ENCODE assay signal across 14 cellular contexts in genomic region chr1:209689484-209689883, GRCh38. TPM values are rescaled to one million over a fixed set of nuclear protein-coding genes. Genes with fewer than 3 reads are reported as not detected.
A peak's percentile ranks its signal among the peaks of the same experiment; 100 is the strongest.
DNase-seq lines count a peak whose midpoint lies in the region; ATAC-seq and TF ChIP-seq lines count a peak whose summit lies in the region.
"Had no signal": no experiment of that assay in that cellular context is flagged by ENCODE, and none has a peak within 500 bp of the region (broad histone marks: within the 10 kb centered on the region; RNA-seq: fewer than 3 reads in every experiment).

No MANE protein-coding gene starts in this region.

- peak overlapping the region; percentile 54 to 97 (median 94); a peak in 19 of 22 replicates for H3K4me2 ChIP-seq in BLaER1 treated with 17β-estradiol and CSF1 and Interleukin-3, amounts not matched to agents 10 nM and 100 nM

- H3K4me1 ChIP-seq in BLaER1 treated with 17β-estradiol and CSF1 and Interleukin-3, amounts not matched to agents 10 nM and 100 nM: peaks cover 71 to 92% (median 87%) of the 10 kb centered on the region in 10 experiments

- H3K9me3 ChIP-seq in BLaER1 treated with 17β-estradiol and CSF1 and Interleukin-3, amounts not matched to agents 10 nM and 100 nM (replicated peaks in 1 of 11): peaks cover 0 to 7% (median 0%) of the 10 kb centered on the region in 11 experiments; a peak in 1 of 22 replicates

- DNase-seq in H4 (ENCODE audit: low spot score) (peak; percentile 26), left colon (peak in 1 of 2 donors; percentile 23), NCI-H345 (lab: John Stamatoyannopoulos, UW) (no peak), medulla oblongata (ENCODE audit: extremely low spot score) (no peak)
- DNase-seq: activated CD8-positive, alpha-beta memory T cell treated with anti-CD3 and anti-CD28 coated beads for 24 hours; activated gamma-delta T cell; CD4-positive, alpha-beta T cell; hippocampal formation; NCI-H2081; stimulated activated CD4-positive, alpha-beta T cell treated with anti-CD3 and anti-CD28 coated beads, Interleukin-12 subunit alpha, Interleukin-12 subunit beta, amount 100 ng/mL, for 4 hours had no signal

- H3K27ac ChIP-seq in BLaER1 treated with 17β-estradiol and CSF1 and Interleukin-3, amounts not matched to agents 10 nM and 100 nM: no peak overlapping the region

- peaks cover 0 to 4% (median 0%) of the 10 kb centered on the region in 11 experiments; a peak in 1 of 22 replicates for H3K36me3 ChIP-seq in BLaER1 treated with 17β-estradiol and CSF1 and Interleukin-3, amounts not matched to agents 10 nM and 100 nM

- H3K27me3 ChIP-seq in BLaER1 treated with 17β-estradiol and CSF1 and Interleukin-3, amounts not matched to agents 10 nM and 100 nM: no peaks in the 10 kb centered on the region

- no peak overlapping the region for H3K4me3 ChIP-seq in BLaER1 treated with 17β-estradiol and CSF1 and Interleukin-3, amounts not matched to agents 10 nM and 100 nM

- intact Hi-C loops in left colon (cut with DNase I, micrococcal nuclease): no loop called here

- H3K9ac ChIP-seq in BLaER1 treated with 17β-estradiol and CSF1 and Interleukin-3, amounts not matched to agents 10 nM and 100 nM: no peak overlapping the region

- no peaks in the 10 kb centered on the region for H4K20me1 ChIP-seq in BLaER1 treated with 17β-estradiol and CSF1 and Interleukin-3, amounts not matched to agents 10 nM and 100 nM

- peak; percentile 7 for ATAC-seq in SK-N-SH treated with all-trans-retinoic acid at 6 μM for 48 hours
- peak; percentile 74 for ATAC-seq in left colon
- ATAC-seq in HG03196 (IDR thresholded peaks at IDR 0.05; ENCODE audit: unreplicated experiment): no peak

TF ChIP-seq in SK-N-SH treated with all-trans-retinoic acid at 6 μM for 48 hours, 23 proteins besides CTCF, POLR2A, EP300 and RAD21:
- TF ChIP-seq OSR1 (CRISPR knock-in tag; IDR thresholded peaks at IDR 0.05) (0 out of 2 replicates have a peak, but pooled peaks have one; percentile 34), BACH2 (CRISPR knock-in tag; IDR thresholded peaks at IDR 0.05; ENCODE audit: borderline replicate concordance) (no peak)

RNA-seq across cellular contexts. Expression of gene G0S2, which starts 14.3 kb away (rescaled TPM):
- total RNA-seq in H4 (2014; rRNA removed; shearing (Covaris generic)): 0.31 TPM in 1 of 2 replicates, not detected in the other
- total RNA-seq in left colon: 1 to 10 TPM; 4.4 to 5.9 TPM

RNA-seq across cellular contexts. Expression of gene HSD11B1, which starts 15.2 kb away (rescaled TPM):
- total RNA-seq in H4 (2014; rRNA removed; shearing (Covaris generic)): 0.08 TPM in 1 of 2 replicates, not detected in the other
- under 1 TPM; 0.61 to 0.87 TPM for total RNA-seq in left colon
- total RNA-seq: astrocyte had no signal

RNA-seq across cellular contexts. Expression of gene LAMB3, which starts 37.3 kb away (rescaled TPM):
- total RNA-seq in H4 (2014; rRNA removed; shearing (Covaris generic)): 1.3 and 1.8 TPM in 2 replicates
- total RNA-seq in left colon: 100 to 1,000 TPM in 1 of 2 donors, 10 to 100 TPM in 1; 85.2 to 136 TPM

Comparison
In these comparisons a context has a peak if more than half of its experiments do, and no peak if none do; other contexts are left out.
1. RNA of gene LAMB3, which starts 37.3 kb away (total RNA-seq): 85.2 to 136 TPM in left colon; 1.3 to 1.8 TPM in H4; every median in the first group is over 10 times any median in the second.